ENCODE assay signal across 14 cellular contexts in the genomic region with DNA sequence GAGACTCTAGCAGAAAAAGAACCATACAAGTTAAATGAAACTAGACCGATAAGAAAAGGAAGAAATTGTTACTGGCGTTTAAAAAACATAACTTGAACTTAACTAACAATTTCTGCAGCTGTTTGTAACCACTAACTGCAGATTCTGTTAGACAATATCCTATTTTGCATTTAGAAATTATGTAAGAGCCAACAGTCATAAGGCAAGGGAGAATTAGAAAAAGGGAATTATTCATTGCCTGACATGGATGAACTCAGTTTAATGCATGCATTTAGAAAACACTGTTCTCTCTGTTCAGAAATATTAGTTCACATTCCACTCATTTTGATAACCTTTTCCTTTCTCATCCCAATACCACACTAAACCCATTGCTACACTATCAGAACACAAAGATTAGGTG.
DNase-seq lines count a peak whose midpoint lies in the region; ATAC-seq and TF ChIP-seq lines count a peak whose summit lies in the region.
"Had no signal": no experiment of that assay in that cellular context is flagged by ENCODE, and none has a peak within 500 bp of the region (broad histone marks: within the 10 kb centered on the region; RNA-seq: fewer than 3 reads in every experiment).

No MANE protein-coding gene starts in this region.

- H3K27me3 Mint-ChIP-seq in activated CD4-positive, alpha-beta T cell treated with anti-CD3 and anti-CD28 coated beads, Interleukin-2, amount 10 ng/mL, durations not matched to agents 24 days and 14 days, result no peaks in the 10 kb centered on the region
- H3K27me3 Mint-ChIP-seq in WTC11 (ENCODE audit: low read depth), result no peaks in the 10 kb centered on the region

- TF ChIP-seq CTCF in WTC11 (IDR thresholded peaks at IDR 0.05) (no peak), thoracic aorta (IDR thresholded peaks at IDR 0.05) (no peak), GM13977 (IDR thresholded peaks at IDR 0.05; ENCODE audit: extremely low read depth, insufficient read depth, missing control alignments) (no peak)

- CTCF ChIA-PET in WTC11 (lab: Charles Lee), result no interaction called here

- H3K27ac Mint-ChIP-seq in activated CD4-positive, alpha-beta T cell treated with anti-CD3 and anti-CD28 coated beads, Interleukin-2, amount 10 ng/mL, durations not matched to agents 24 days and 14 days, result peak overlapping the region; percentile 90
- H3K27ac Mint-ChIP-seq in WTC11, result peak overlapping the region; percentile 26; the same call in 1 of the 2 replicates

- in situ Hi-C loops in GM13977 (cut with MboI; ENCODE audit: low pct_unique_long_range_greater_than_20kb, low sequenced_read_pairs, unreplicated experiment), result no loop called here

- no peaks in the 10 kb centered on the region for H3K27me3 ChIP-seq in thoracic aorta (replicated peaks; ENCODE audit: insufficient read depth)
- H3K27me3 ChIP-seq: body of pancreas had no signal

- no peaks in the 10 kb centered on the region for H3K9me3 ChIP-seq in thoracic aorta
- H3K9me3 ChIP-seq: body of pancreas had no signal

- peaks cover 11% of the 10 kb centered on the region for H3K9me3 Mint-ChIP-seq in activated CD4-positive, alpha-beta T cell treated with anti-CD3 and anti-CD28 coated beads, Interleukin-2, amount 10 ng/mL, durations not matched to agents 24 days and 14 days
- peaks cover 12% of the 10 kb centered on the region for H3K9me3 Mint-ChIP-seq in WTC11

- peaks cover 35% of the 10 kb centered on the region for H3K4me1 Mint-ChIP-seq in activated CD4-positive, alpha-beta T cell treated with anti-CD3 and anti-CD28 coated beads, Interleukin-2, amount 10 ng/mL, durations not matched to agents 24 days and 14 days
- H3K4me1 Mint-ChIP-seq in WTC11, result no peaks in the 10 kb centered on the region

- H3K4me3 ChIP-seq in thoracic aorta, result no peak overlapping the region
- H3K4me3 ChIP-seq: body of pancreas, lung, PC-9, smooth muscle cell had no signal

- no peak for ATAC-seq in WTC11
- no peak for ATAC-seq in thoracic aorta (ENCODE audit: insufficient number of reproducible peaks, low FRiP score, low read depth)
- no peak for ATAC-seq in GM19467 (IDR thresholded peaks at IDR 0.05; ENCODE audit: unreplicated experiment)
- ATAC-seq: body of pancreas had no signal

- H3K36me3 ChIP-seq in thoracic aorta, result peaks cover 2% of the 10 kb centered on the region

- H3K4me1 ChIP-seq in thoracic aorta (ENCODE audit: control insufficient read depth in 1 of 2, low read depth in 2 of 2), result peaks cover 39 to 64% of the 10 kb centered on the region in 2 donors
- H3K4me1 ChIP-seq: body of pancreas had no signal

- peaks cover 65% of the 10 kb centered on the region for H3K36me3 Mint-ChIP-seq in activated CD4-positive, alpha-beta T cell treated with anti-CD3 and anti-CD28 coated beads, Interleukin-2, amount 10 ng/mL, durations not matched to agents 24 days and 14 days (ENCODE audit: low read depth)
- H3K36me3 Mint-ChIP-seq in WTC11, result peaks cover 17% of the 10 kb centered on the region

- peak overlapping the region; percentile 60 for H3K4me3 Mint-ChIP-seq in activated CD4-positive, alpha-beta T cell treated with anti-CD3 and anti-CD28 coated beads, Interleukin-2, amount 10 ng/mL, durations not matched to agents 24 days and 14 days
- no peak overlapping the region for H3K4me3 Mint-ChIP-seq in WTC11

- intact Hi-C loops in activated CD4-positive, alpha-beta T cell treated with anti-CD3 and anti-CD28 coated beads, Interleukin-2, amount 10 ng/mL, durations not matched to agents 24 days and 14 days (cut with micrococcal nuclease), result no loop called here

- H3K27ac ChIP-seq in thoracic aorta, result peak overlapping the region; percentile 51 to 59
- H3K27ac ChIP-seq: PC-9 had no signal

- POLR2A ChIA-PET in WTC11 (lab: Charles Lee), result no interaction called here

- DNase-seq in activated CD4-positive, alpha-beta T cell treated with anti-CD3 and anti-CD28 coated beads, Interleukin-2, amount 10 ng/mL, durations not matched to agents 24 days and 14 days, result no peak
- no peak for DNase-seq in activated CD4-positive, alpha-beta T cell treated with anti-CD3 and anti-CD28 coated beads, Interleukin-2, amount 50 U/mL, for 4 hours
- DNase-seq in WTC11 (ENCODE audit: low spot score), result no peak
- DNase-seq in inferior parietal cortex (ENCODE audit: extremely low spot score), result peak; percentile 70
- no peak for DNase-seq in thoracic aorta (ENCODE audit: low spot score)
- DNase-seq in GM13977 (ENCODE audit: low spot score), result no peak
- no peak for DNase-seq in SKM-1 (lab: John Stamatoyannopoulos, UW; ENCODE audit: unreplicated experiment)
- DNase-seq: body of pancreas; NCI-H187 treated with DMSO at 0.1 percent for 48 hours; PC-9; stimulated activated naive CD4-positive, alpha-beta T cell treated with Interleukin-2 at 50 U/mL for 16 hours had no signal

TF ChIP-seq in WTC11, 78 proteins besides CTCF, POLR2A, EP300 and RAD21 (continues in another document):
- TF ChIP-seq, protein P1, sequence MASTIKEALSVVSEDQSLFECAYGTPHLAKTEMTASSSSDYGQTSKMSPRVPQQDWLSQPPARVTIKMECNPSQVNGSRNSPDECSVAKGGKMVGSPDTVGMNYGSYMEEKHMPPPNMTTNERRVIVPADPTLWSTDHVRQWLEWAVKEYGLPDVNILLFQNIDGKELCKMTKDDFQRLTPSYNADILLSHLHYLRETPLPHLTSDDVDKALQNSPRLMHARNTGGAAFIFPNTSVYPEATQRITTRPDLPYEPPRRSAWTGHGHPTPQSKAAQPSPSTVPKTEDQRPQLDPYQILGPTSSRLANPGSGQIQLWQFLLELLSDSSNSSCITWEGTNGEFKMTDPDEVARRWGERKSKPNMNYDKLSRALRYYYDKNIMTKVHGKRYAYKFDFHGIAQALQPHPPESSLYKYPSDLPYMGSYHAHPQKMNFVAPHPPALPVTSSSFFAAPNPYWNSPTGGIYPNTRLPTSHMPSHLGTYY (CRISPR knock-in tag; IDR thresholded peaks at IDR 0.05), result no peak
- TF ChIP-seq SOX15 (CRISPR knock-in tag; IDR thresholded peaks at IDR 0.05) (no peak), JUN (CRISPR knock-in tag; IDR thresholded peaks at IDR 0.05) (no peak), ZNF396 (CRISPR knock-in tag; IDR thresholded peaks at IDR 0.05; ENCODE audit: borderline replicate concordance) (no peak)
- TF ChIP-seq, protein P2, sequence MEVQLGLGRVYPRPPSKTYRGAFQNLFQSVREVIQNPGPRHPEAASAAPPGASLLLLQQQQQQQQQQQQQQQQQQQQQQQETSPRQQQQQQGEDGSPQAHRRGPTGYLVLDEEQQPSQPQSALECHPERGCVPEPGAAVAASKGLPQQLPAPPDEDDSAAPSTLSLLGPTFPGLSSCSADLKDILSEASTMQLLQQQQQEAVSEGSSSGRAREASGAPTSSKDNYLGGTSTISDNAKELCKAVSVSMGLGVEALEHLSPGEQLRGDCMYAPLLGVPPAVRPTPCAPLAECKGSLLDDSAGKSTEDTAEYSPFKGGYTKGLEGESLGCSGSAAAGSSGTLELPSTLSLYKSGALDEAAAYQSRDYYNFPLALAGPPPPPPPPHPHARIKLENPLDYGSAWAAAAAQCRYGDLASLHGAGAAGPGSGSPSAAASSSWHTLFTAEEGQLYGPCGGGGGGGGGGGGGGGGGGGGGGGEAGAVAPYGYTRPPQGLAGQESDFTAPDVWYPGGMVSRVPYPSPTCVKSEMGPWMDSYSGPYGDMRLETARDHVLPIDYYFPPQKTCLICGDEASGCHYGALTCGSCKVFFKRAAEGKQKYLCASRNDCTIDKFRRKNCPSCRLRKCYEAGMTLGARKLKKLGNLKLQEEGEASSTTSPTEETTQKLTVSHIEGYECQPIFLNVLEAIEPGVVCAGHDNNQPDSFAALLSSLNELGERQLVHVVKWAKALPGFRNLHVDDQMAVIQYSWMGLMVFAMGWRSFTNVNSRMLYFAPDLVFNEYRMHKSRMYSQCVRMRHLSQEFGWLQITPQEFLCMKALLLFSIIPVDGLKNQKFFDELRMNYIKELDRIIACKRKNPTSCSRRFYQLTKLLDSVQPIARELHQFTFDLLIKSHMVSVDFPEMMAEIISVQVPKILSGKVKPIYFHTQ (CRISPR knock-in tag; IDR thresholded peaks at IDR 0.05), result no peak
- TF ChIP-seq, protein P3, sequence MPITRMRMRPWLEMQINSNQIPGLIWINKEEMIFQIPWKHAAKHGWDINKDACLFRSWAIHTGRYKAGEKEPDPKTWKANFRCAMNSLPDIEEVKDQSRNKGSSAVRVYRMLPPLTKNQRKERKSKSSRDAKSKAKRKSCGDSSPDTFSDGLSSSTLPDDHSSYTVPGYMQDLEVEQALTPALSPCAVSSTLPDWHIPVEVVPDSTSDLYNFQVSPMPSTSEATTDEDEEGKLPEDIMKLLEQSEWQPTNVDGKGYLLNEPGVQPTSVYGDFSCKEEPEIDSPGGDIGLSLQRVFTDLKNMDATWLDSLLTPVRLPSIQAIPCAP (CRISPR knock-in tag; IDR thresholded peaks at IDR 0.05), result no peak
- TF ChIP-seq, protein P4, sequence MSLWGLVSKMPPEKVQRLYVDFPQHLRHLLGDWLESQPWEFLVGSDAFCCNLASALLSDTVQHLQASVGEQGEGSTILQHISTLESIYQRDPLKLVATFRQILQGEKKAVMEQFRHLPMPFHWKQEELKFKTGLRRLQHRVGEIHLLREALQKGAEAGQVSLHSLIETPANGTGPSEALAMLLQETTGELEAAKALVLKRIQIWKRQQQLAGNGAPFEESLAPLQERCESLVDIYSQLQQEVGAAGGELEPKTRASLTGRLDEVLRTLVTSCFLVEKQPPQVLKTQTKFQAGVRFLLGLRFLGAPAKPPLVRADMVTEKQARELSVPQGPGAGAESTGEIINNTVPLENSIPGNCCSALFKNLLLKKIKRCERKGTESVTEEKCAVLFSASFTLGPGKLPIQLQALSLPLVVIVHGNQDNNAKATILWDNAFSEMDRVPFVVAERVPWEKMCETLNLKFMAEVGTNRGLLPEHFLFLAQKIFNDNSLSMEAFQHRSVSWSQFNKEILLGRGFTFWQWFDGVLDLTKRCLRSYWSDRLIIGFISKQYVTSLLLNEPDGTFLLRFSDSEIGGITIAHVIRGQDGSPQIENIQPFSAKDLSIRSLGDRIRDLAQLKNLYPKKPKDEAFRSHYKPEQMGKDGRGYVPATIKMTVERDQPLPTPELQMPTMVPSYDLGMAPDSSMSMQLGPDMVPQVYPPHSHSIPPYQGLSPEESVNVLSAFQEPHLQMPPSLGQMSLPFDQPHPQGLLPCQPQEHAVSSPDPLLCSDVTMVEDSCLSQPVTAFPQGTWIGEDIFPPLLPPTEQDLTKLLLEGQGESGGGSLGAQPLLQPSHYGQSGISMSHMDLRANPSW (CRISPR knock-in tag; conservative IDR thresholded peaks at IDR 0.05; ENCODE audit: low read depth), result no peak
